22 cellular contexts compared by ENCODE assay signal in genomic region chr11:95695181-95695580, GRCh38.
"Had no signal": no experiment of that assay in that cellular context is flagged by ENCODE, and none has a peak within 500 bp of the region (broad histone marks: within the 10 kb centered on the region; RNA-seq: fewer than 3 reads in every experiment).

No MANE protein-coding gene starts in this region.

- H3K9me3 Mint-ChIP-seq: nephron, neural crest cell had no signal

- DNase-seq: islet precursor cell; left ventricle myocardium inferior; midbrain; mucosa of descending colon; naive thymus-derived CD8-positive, alpha-beta T cell; nucleus accumbens; pancreas; posterior cingulate gyrus; retina; right cardiac atrium; stimulated activated CD4-positive, alpha-beta T cell treated with anti-CD3 and anti-CD28 coated beads, Interleukin-12 subunit alpha, Interleukin-12 subunit beta, amount 100 ng/mL, for 4 hours; stimulated activated CD4-positive, alpha-beta T cell treated with anti-CD3 and anti-CD28 coated beads, Interleukin-15, amount 100 ng/mL, for 24 hours; stimulated activated CD4-positive, alpha-beta T cell treated with anti-CD3 and anti-CD28 coated beads, Interleukin-2, amount 100 ng/mL, for 24 hours; stimulated activated CD4-positive, alpha-beta T cell treated with anti-CD3 and anti-CD28 coated beads, Interleukin-4, amount 100 ng/mL, for 1 hour; stimulated activated naive CD4-positive, alpha-beta T cell; tibial artery; trophoblast cell; upper lobe of right lung had no signal

- H3K4me3 Mint-ChIP-seq: naive thymus-derived CD8-positive, alpha-beta T cell; nephron; neural crest cell; stimulated activated naive CD8-positive, alpha-beta T cell treated with anti-CD3 and anti-CD28 coated beads, Interleukin-15, Interleukin-2, amounts not matched to agents 100 ng/mL and 50 ng/mL, for 24 hours had no signal

- H3K27ac Mint-ChIP-seq: stimulated activated naive CD8-positive, alpha-beta T cell treated with anti-CD3 and anti-CD28 coated beads, Interleukin-15, Interleukin-2, amounts not matched to agents 100 ng/mL and 50 ng/mL, for 24 hours had no signal

- ATAC-seq: mucosa of descending colon; naive thymus-derived CD8-positive, alpha-beta T cell; pancreas; right cardiac atrium; sciatic nerve; upper lobe of right lung had no signal

- H3K27me3 Mint-ChIP-seq: naive thymus-derived CD8-positive, alpha-beta T cell; stimulated activated naive CD8-positive, alpha-beta T cell treated with anti-CD3 and anti-CD28 coated beads, Interleukin-15, Interleukin-2, amounts not matched to agents 100 ng/mL and 50 ng/mL, for 24 hours had no signal
